Comparison of ENCODE assay signal across 1 cellular context in the genomic region with DNA sequence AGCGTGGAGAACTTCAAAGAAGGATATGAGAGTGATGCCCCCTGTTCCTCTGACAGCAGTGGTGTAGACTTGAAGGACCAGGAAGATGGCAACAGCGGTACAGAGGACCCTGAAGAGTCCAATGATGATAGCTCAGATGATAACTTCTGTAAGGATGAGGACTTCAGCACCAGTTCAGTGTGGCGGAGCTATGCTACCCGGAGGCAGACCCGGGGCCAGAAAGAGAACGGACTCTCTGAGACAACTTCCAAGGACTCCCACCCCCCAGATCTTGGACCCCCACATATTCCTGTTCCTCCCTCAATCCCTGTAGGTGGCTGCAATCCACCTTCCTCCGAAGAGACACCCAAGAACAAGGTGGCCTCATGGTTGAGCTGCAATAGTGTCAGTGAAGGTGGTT.
TF ChIP-seq lines count a peak whose summit lies in the region.

No MANE protein-coding gene starts in this region.

TF ChIP-seq in K562, 482 proteins besides CTCF, POLR2A, EP300 and RAD21:
- TF ChIP-seq POLR2AphosphoS5 (IDR thresholded peaks at IDR 0.05; ENCODE audit: control insufficient read depth, insufficient read depth, low read depth, low read length) (peak; percentile 23; the same call in 1 of the 2 replicates), FOXA3 (CRISPR knock-in tag; conservative IDR thresholded peaks at IDR 0.05 in 1 of 2, IDR thresholded peaks at IDR 0.05 in 1 of 2) (no peak)
- TF ChIP-seq, protein P1, sequence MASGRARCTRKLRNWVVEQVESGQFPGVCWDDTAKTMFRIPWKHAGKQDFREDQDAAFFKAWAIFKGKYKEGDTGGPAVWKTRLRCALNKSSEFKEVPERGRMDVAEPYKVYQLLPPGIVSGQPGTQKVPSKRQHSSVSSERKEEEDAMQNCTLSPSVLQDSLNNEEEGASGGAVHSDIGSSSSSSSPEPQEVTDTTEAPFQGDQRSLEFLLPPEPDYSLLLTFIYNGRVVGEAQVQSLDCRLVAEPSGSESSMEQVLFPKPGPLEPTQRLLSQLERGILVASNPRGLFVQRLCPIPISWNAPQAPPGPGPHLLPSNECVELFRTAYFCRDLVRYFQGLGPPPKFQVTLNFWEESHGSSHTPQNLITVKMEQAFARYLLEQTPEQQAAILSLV (tag; IDR thresholded peaks at IDR 0.05), result no peak
